8 cellular contexts compared by ENCODE assay signal in genomic region chr6:33426590-33427563, GRCh38. TPM values are rescaled to one million over a fixed set of nuclear protein-coding genes. Genes with fewer than 3 reads are reported as not detected.
A peak's percentile ranks its signal among the peaks of the same experiment; 100 is the strongest.
DNase-seq lines count a peak whose midpoint lies in the region; ATAC-seq and TF ChIP-seq lines count a peak whose summit lies in the region.

No MANE protein-coding gene starts in this region.

- intact Hi-C loops in PC-3 (cut with micrococcal nuclease) = no loop called here

- H3K9me3 ChIP-seq in PC-3 (ENCODE audit: low read length) (no peaks in the 10 kb centered on the region), muscle layer of duodenum (ENCODE audit: control insufficient read depth in 1 of 2, low read length in 2 of 2) (no peaks in the 10 kb centered on the region)

- POLR2A ChIA-PET in PC-3 (lab: Charles Lee; ENCODE audit: unreplicated experiment) = interaction anchor here (0.6 kb wide), 2 partner anchors 51 to 110 kb away, joined by 5 to 17 read pairs; no protein-coding TSS in a partner anchor

- no peaks in the 10 kb centered on the region for H3K27me3 ChIP-seq in PC-3 (ENCODE audit: low read length)
- H3K27me3 ChIP-seq in muscle layer of duodenum (ENCODE audit: low read depth, low read length) = no peaks in the 10 kb centered on the region

- peaks cover 23% of the 10 kb centered on the region for H3K4me1 ChIP-seq in PC-3 (ENCODE audit: insufficient read depth, low read length)
- peaks cover 34 to 57% of the 10 kb centered on the region in 2 donors for H3K4me1 ChIP-seq in muscle layer of duodenum (ENCODE audit: control insufficient read depth in 1 of 2, insufficient read depth in 2 of 2, low read length in 2 of 2)

- ATAC-seq in PC-3 = no peak
- no peak for ATAC-seq in GM18498 (IDR thresholded peaks at IDR 0.05; ENCODE audit: unreplicated experiment)
- ATAC-seq in GM21717 (IDR thresholded peaks at IDR 0.05; ENCODE audit: unreplicated experiment) = no peak
- ATAC-seq in HG03565 (IDR thresholded peaks at IDR 0.05; ENCODE audit: unreplicated experiment) = no peak

- DNase-seq in PC-3 (no peak), glomerular visceral epithelial cell (ENCODE audit: extremely low spot score) (no peak)

- TSS peak; percentile 59 for BruUV-seq in PC-3 (replicated peaks; lab: Mats Ljungman, UMichigan)

- H3K36me3 ChIP-seq in PC-3 (ENCODE audit: low read depth, low read length) (no peaks in the 10 kb centered on the region), muscle layer of duodenum (ENCODE audit: control insufficient read depth in 1 of 2, insufficient read depth in 2 of 2, low read length in 2 of 2) (no peaks in the 10 kb centered on the region)

- no peaks in the 10 kb centered on the region for H3K79me2 ChIP-seq in PC-3 (ENCODE audit: low read length)

- TF ChIP-seq CTCF in PC-3 (conservative IDR thresholded peaks at IDR 0.05; ENCODE audit: low read depth, low read length) = no peak

- no peaks in the 10 kb centered on the region for H4K20me1 ChIP-seq in PC-3 (ENCODE audit: low read length)

- H3K4me3 ChIP-seq in GM08714 (ENCODE audit: low read length) (peak overlapping the region; percentile 73), PC-3 (ENCODE audit: low read length) (peak overlapping the region; percentile 75), muscle layer of duodenum (ENCODE audit: low read depth in 1 of 2, low read length in 2 of 2) (peak overlapping the region; percentile 75 to 84)

- H3K4me2 ChIP-seq in PC-3 (ENCODE audit: low read length) = peak overlapping the region; percentile 94

- H3K9ac ChIP-seq in PC-3 (ENCODE audit: low read length) = peak overlapping the region; percentile 71; the same call in 1 of the 2 replicates

- no peaks in the 10 kb centered on the region for H3F3A ChIP-seq in PC-3 (ENCODE audit: low read length, unreplicated experiment)

- CTCF ChIA-PET in PC-3 (lab: Charles Lee) = interaction anchor here (0.6 to 1.3 kb wide), 3 partner anchors 18 to 159 kb away, joined by 3 to 6 read pairs (median 4); partner anchors contain the start of gene ZBTB22

- no peaks in the 10 kb centered on the region for H3K9me2 ChIP-seq in PC-3 (replicated peaks; ENCODE audit: low read length)

- peak overlapping the region; percentile 77 for H2AFZ ChIP-seq in PC-3 (ENCODE audit: low read length)

- H3K27ac ChIP-seq in PC-3 (ENCODE audit: low read length) = no peak overlapping the region
- peak overlapping the region; percentile 93 for H3K27ac ChIP-seq in cingulate gyrus (ENCODE audit: low read depth, low read length)
- H3K27ac ChIP-seq in muscle layer of duodenum (ENCODE audit: low read length) = peak overlapping the region; percentile 96

RNA-seq across cellular contexts. Expression of gene SYNGAP1, which starts 7.0 kb away (rescaled TPM):
- total RNA-seq in PC-3 (2014; rRNA removed) = 1.9 and 2.9 TPM in 2 replicates

RNA-seq across cellular contexts. Expression of gene CUTA, which starts 9.0 kb away (rescaled TPM):
- total RNA-seq in PC-3 (2014; rRNA removed) = 227 and 242 TPM in 2 replicates

RNA-seq across cellular contexts. Expression of gene PHF1, which starts 16.1 kb away (rescaled TPM):
- 36.6 and 40.3 TPM in 2 replicates for total RNA-seq in PC-3 (2014; rRNA removed)

RNA-seq across cellular contexts. Expression of gene ZBTB9, which starts 27.5 kb away (rescaled TPM):
- total RNA-seq in PC-3 (2014; rRNA removed) = 7.0 and 9.1 TPM in 2 replicates

RNA-seq across cellular contexts. Expression of gene KIFC1, which starts 35.3 kb away (rescaled TPM):
- total RNA-seq in PC-3 (2014; rRNA removed) = 60.6 and 66.7 TPM in 2 replicates
